8 cellular contexts compared by ENCODE assay signal in the genomic region with DNA sequence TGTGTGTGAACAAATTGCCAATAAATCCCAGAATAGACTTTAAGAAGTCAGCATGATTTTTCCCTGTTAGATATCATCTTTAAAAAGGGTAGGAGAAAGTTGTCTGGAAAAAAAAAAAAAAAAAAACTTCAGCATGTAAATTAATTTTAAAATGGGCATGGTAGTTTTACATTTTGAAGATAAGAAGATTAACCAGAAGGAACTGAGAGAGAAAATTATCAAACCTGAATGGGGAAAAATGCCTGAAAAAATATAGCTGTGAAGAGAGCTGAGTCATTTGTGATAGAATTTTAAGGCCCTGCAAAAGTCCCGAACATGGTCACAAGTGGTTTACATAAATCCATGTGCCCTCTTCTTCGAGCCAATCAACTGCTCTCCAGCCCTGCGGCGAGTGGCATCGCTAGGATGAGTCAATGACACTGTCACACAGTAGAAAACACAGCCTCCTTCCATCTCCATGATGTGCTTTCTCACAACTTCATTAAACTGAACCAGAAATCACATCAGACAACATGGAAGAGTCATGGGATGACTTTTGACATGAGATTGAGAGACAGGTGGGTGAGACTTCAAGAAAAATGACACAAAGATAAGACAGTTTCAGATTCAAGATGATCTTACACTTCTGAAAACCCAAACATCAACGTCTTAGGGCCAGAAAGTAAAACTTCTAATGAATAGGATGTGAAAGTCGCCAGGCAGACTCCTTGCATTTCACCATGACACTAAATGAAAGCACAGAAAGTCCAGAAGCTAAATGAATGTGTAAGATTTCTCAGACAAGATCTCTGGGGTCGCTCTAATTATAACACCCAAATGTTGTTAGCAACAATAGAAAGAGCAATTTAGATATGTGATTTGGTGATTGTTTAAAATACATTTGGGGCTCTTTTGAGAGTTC.
DNase-seq lines count a peak whose midpoint lies in the region; ATAC-seq and TF ChIP-seq lines count a peak whose summit lies in the region.

No MANE protein-coding gene starts in this region.

- H3K4me1 Mint-ChIP-seq in activated CD4-positive, alpha-beta T cell treated with anti-CD3 and anti-CD28 coated beads, Interleukin-2, amount 10 ng/mL, durations not matched to agents 24 days and 14 days, result peaks cover 26% of the 10 kb centered on the region

- H3K36me3 Mint-ChIP-seq in activated CD4-positive, alpha-beta T cell treated with anti-CD3 and anti-CD28 coated beads, Interleukin-2, amount 10 ng/mL, durations not matched to agents 24 days and 14 days (ENCODE audit: low read depth), result no peaks in the 10 kb centered on the region

- H3K27me3 Mint-ChIP-seq in activated CD4-positive, alpha-beta T cell treated with anti-CD3 and anti-CD28 coated beads, Interleukin-2, amount 10 ng/mL, durations not matched to agents 24 days and 14 days, result peaks cover 5% of the 10 kb centered on the region

- no peaks in the 10 kb centered on the region for H3K36me3 ChIP-seq in heart right ventricle

- H3K27ac Mint-ChIP-seq in activated CD4-positive, alpha-beta T cell treated with anti-CD3 and anti-CD28 coated beads, Interleukin-2, amount 10 ng/mL, durations not matched to agents 24 days and 14 days, result peak overlapping the region; percentile 85

- H3K4me3 ChIP-seq in heart right ventricle, result no peak overlapping the region

- peaks cover 3% of the 10 kb centered on the region for H3K9me3 Mint-ChIP-seq in activated CD4-positive, alpha-beta T cell treated with anti-CD3 and anti-CD28 coated beads, Interleukin-2, amount 10 ng/mL, durations not matched to agents 24 days and 14 days

- intact Hi-C loops in activated CD4-positive, alpha-beta T cell treated with anti-CD3 and anti-CD28 coated beads, Interleukin-2, amount 10 ng/mL, durations not matched to agents 24 days and 14 days (cut with micrococcal nuclease), result loop anchor here (1.0 to 5.0 kb wide), 13 partner anchors 48 to 972 kb away; no protein-coding TSS in a partner anchor
- intact Hi-C loops in heart right ventricle (cut with DNase I), result no loop called here

- H3K4me3 Mint-ChIP-seq in activated CD4-positive, alpha-beta T cell treated with anti-CD3 and anti-CD28 coated beads, Interleukin-2, amount 10 ng/mL, durations not matched to agents 24 days and 14 days, result peak overlapping the region; percentile 11

- H3K27ac ChIP-seq in heart right ventricle, result peak overlapping the region in 5 of 10 donors; percentile 4 to 45 (median 38)

- no peaks in the 10 kb centered on the region for H3K9me3 ChIP-seq in heart right ventricle

- no peak for TF ChIP-seq CTCF in heart right ventricle (IDR thresholded peaks at IDR 0.05)

- peak; percentile 82 for DNase-seq in activated CD4-positive, alpha-beta T cell treated with anti-CD3 and anti-CD28 coated beads, Interleukin-2, amount 10 ng/mL, durations not matched to agents 24 days and 14 days
- DNase-seq in stimulated activated CD4-positive, alpha-beta T cell treated with anti-CD3 and anti-CD28 coated beads, Interleukin-1b, Interleukin-23, amount 100 ng/mL, for 24 hours (ENCODE audit: low read depth in 4 of 4, low spot score in 1 of 4), result peak; percentile 27 to 70 (median 41)
- DNase-seq in NCI-H2081 treated with DMSO at 0.1 percent for 48 hours (lab: John Stamatoyannopoulos, UW) (no peak), HK-2 (ENCODE audit: unreplicated experiment) (no peak), HT-29 (ENCODE audit: low spot score) (no peak), heart right ventricle (no peak)

- ATAC-seq in GM18909 (IDR thresholded peaks at IDR 0.05; ENCODE audit: poor library complexity, unreplicated experiment), result peak; percentile 90
- peak; percentile 80 for ATAC-seq in HG02973 (IDR thresholded peaks at IDR 0.05; ENCODE audit: unreplicated experiment)
- no peak for ATAC-seq in heart right ventricle

- H3K27me3 ChIP-seq in heart right ventricle, result no peaks in the 10 kb centered on the region

- peaks cover 0 to 40% (median 11%) of the 10 kb centered on the region in 9 donors for H3K4me1 ChIP-seq in heart right ventricle

- 90 to 92% methylated on average over 8 of the region's 8 CpGs for WGBS in heart right ventricle, 2 donors

Comparison
In these comparisons a context has a peak if more than half of its experiments do, and no peak if none do; other contexts are left out.
1. ATAC-seq: peak in GM18909 (single experiment) and HG02973 (single experiment); none in heart right ventricle (0 of 8).
2. DNase-seq: peak in activated CD4-positive, alpha-beta T cell treated with anti-CD3 and anti-CD28 coated beads, Interleukin-2, amount 10 ng/mL, durations not matched to agents 24 days and 14 days (single experiment) and stimulated activated CD4-positive, alpha-beta T cell treated with anti-CD3 and anti-CD28 coated beads, Interleukin-1b, Interleukin-23, amount 100 ng/mL, for 24 hours (4 of 4); none in NCI-H2081 treated with DMSO at 0.1 percent for 48 hours (single experiment), HK-2 (single experiment), HT-29 (single experiment) and heart right ventricle (0 of 2).